Comparison of ENCODE assay signal across 25 cellular contexts in genomic region chr12:26767865-26768264, GRCh38.
DNase-seq lines count a peak whose midpoint lies in the region; FAIRE-seq lines count a peak whose summit lies in the region.
"Had no signal": no experiment of that assay in that cellular context is flagged by ENCODE, and none has a peak within 500 bp of the region (broad histone marks: within the 10 kb centered on the region; RNA-seq: fewer than 3 reads in every experiment).

No MANE protein-coding gene starts in this region.

- FAIRE-seq in GM19239 (lab: Jason Lieb, UNC): peak; percentile 76
- FAIRE-seq in urothelium cell line (lab: Jason Lieb, UNC): peak; percentile 75
- FAIRE-seq: D721Med had no signal

- DNase-seq in DMS53 (lab: John Stamatoyannopoulos, UW): peak; percentile 51
- DNase-seq in DMS53 treated with DMSO at 0.1 percent for 48 hours (lab: John Stamatoyannopoulos, UW; ENCODE audit: unreplicated experiment): no peak
- no peak for DNase-seq in GM19239 (ENCODE audit: insufficient read length, low spot score)
- peak; percentile 25 for DNase-seq in NOMO-1 treated with dmso at 0.1 percent for 144 hours (lab: John Stamatoyannopoulos, UW; ENCODE audit: unreplicated experiment)
- DNase-seq in urothelium cell line (ENCODE audit: low spot score): no peak
- DNase-seq in D341Med (ENCODE audit: low spot score): no peak
- no peak for DNase-seq in activated T-cell treated with anti-CD3 and anti-CD28 coated beads, Interleukin-2, amount 50 U/mL, for 48 hours
- DNase-seq in mucosa of gallbladder (ENCODE audit: low spot score): no peak
- DNase-seq: 8988T, AML-193, C1 segment of cervical spinal cord, DMS79, GOT3, HCEC 1CT, IMR-90, NCI-H1048, NCI-H1436 treated with DMSO at 0.1 percent for 48 hours, NCI-H1930, NCI-H345, NCI-H524 treated with DMSO at 0.1 percent for 48 hours, NCI-H82, PC-9, SHP77, T-helper 2 cell had no signal

Comparison
In these comparisons a context has a peak if more than half of its experiments do, and no peak if none do; other contexts are left out.
1. DNase-seq: peak in DMS53 (single experiment) and NOMO-1 treated with dmso at 0.1 percent for 144 hours (single experiment); none in DMS53 treated with DMSO at 0.1 percent for 48 hours (single experiment), GM19239 (single experiment), urothelium cell line (single experiment), D341Med (single experiment), activated T-cell treated with anti-CD3 and anti-CD28 coated beads, Interleukin-2, amount 50 U/mL, for 48 hours (0 of 2) and mucosa of gallbladder (single experiment).